Comparison of ENCODE assay signal across 8 cellular contexts in genomic region chr16:71883849-71884638, GRCh38.
DNase-seq lines count a peak whose midpoint lies in the region; ATAC-seq lines count a peak whose summit lies in the region.

A gene with protein sequence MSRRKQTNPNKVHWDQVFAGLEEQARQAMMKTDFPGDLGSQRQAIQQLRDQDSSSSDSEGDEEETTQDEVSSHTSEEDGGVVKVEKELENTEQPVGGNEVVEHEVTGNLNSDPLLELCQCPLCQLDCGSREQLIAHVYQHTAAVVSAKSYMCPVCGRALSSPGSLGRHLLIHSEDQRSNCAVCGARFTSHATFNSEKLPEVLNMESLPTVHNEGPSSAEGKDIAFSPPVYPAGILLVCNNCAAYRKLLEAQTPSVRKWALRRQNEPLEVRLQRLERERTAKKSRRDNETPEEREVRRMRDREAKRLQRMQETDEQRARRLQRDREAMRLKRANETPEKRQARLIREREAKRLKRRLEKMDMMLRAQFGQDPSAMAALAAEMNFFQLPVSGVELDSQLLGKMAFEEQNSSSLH (minus strand): TSS chr16:71884182. CDS start chr16:71879946, 4,236 bp downstream.

- ATAC-seq in GM19324 (IDR thresholded peaks at IDR 0.05; ENCODE audit: low FRiP score, unreplicated experiment) (peak; percentile 65), HG03460 (IDR thresholded peaks at IDR 0.05; ENCODE audit: unreplicated experiment) (peak; percentile 51)

- DNase-seq in C1 segment of cervical spinal cord (lab: John Stamatoyannopoulos, UW) (peak in 13 of 14 donors; percentile 37 to 83 (median 65)), NOMO-1 (lab: John Stamatoyannopoulos, UW; ENCODE audit: unreplicated experiment in 2 of 2) (peak; percentile 45 to 66), activated T-cell treated with anti-CD3 and anti-CD28 coated beads for 1 hour (ENCODE audit: low read depth) (peak; percentile 59), epidermal melanocyte (ENCODE audit: insufficient read length, low spot score) (peak; percentile 85), middle frontal gyrus (ENCODE audit: extremely low spot score, low spot score) (peak; percentile 68)
- DNase-seq in stimulated activated CD8-positive, alpha-beta memory T cell treated with anti-CD3 and anti-CD28 coated beads, Interleukin-4, amount 100 ng/mL, for 1 hour (ENCODE audit: low read depth in 2 of 2, low spot score in 1 of 2), result peak; percentile 24 to 40

Comparison
In these comparisons a context has a peak if more than half of its experiments do, and no peak if none do; other contexts are left out.
1. Peak in every context shown above with its lines: DNase-seq and ATAC-seq.
2. DNase-seq: peak in every context shown above with its lines; median percentile 85 in epidermal melanocyte; 68 in middle frontal gyrus; 65 in C1 segment of cervical spinal cord; 59 in activated T-cell treated with anti-CD3 and anti-CD28 coated beads for 1 hour; 56 in NOMO-1; 32 in stimulated activated CD8-positive, alpha-beta memory T cell treated with anti-CD3 and anti-CD28 coated beads, Interleukin-4, amount 100 ng/mL, for 1 hour.